Comparison of ENCODE assay signal across 1 cellular context in genomic region chr19:12486265-12486783, GRCh38. TPM values are rescaled to one million over a fixed set of nuclear protein-coding genes. Genes with fewer than 3 reads are reported as not detected.
"Had no signal": no experiment of that assay in that cellular context is flagged by ENCODE, and none has a peak within 500 bp of the region (broad histone marks: within the 10 kb centered on the region; RNA-seq: fewer than 3 reads in every experiment).

No MANE protein-coding gene starts in this region.

RNA-seq across cellular contexts. Expression of gene ZNF709, which starts 1.7 kb away (rescaled TPM):
- total RNA-seq: HT1080 had no signal
